In genomic region chr5:160434022-160434531, GRCh38 we compare ENCODE assay signal across 8 cellular contexts. TPM values are rescaled to one million over a fixed set of nuclear protein-coding genes. Genes with fewer than 3 reads are reported as not detected.
DNase-seq lines count a peak whose midpoint lies in the region; ATAC-seq and TF ChIP-seq lines count a peak whose summit lies in the region.

No MANE protein-coding gene starts in this region.

- peaks cover 14% of the 10 kb centered on the region for H3K4me1 Mint-ChIP-seq in HFFc6 (ENCODE audit: low read depth)

- no peaks in the 10 kb centered on the region for H3K9me3 Mint-ChIP-seq in HFFc6

- peak; percentile 83 for ATAC-seq in HG02588 (IDR thresholded peaks at IDR 0.05; ENCODE audit: unreplicated experiment)

- H3K27ac ChIP-seq in dorsolateral prefrontal cortex: peak overlapping the region in 51 of 59 donors; percentile 0 to 84 (median 70)

- peaks cover 11% of the 10 kb centered on the region for H3K27me3 Mint-ChIP-seq in HFFc6 (ENCODE audit: insufficient read depth)

- H3K4me3 Mint-ChIP-seq in HFFc6: no peak overlapping the region

- no peak overlapping the region for H3K4me3 ChIP-seq in dorsolateral prefrontal cortex
- H3K4me3 ChIP-seq in foreskin fibroblast (ENCODE audit: low read depth in 1 of 2, low read length in 2 of 2): no peak overlapping the region

- no peak overlapping the region for H3K27ac Mint-ChIP-seq in HFFc6

- intact Hi-C loops in dorsolateral prefrontal cortex (cut with DNase I): loop anchor here in 1 of 2 donors (10.0 kb wide), 1 partner anchor 1111 kb away; the partner anchor contains the start of gene GABRB2

- TF ChIP-seq CTCF in dorsolateral prefrontal cortex (IDR thresholded peaks at IDR 0.05 in 54 of 56, conservative IDR thresholded peaks at IDR 0.05 in 2 of 56; ENCODE audit: low read depth in 1 of 56, partially characterized antibody in 56 of 56) (no peak), foreskin fibroblast (IDR thresholded peaks at IDR 0.05; ENCODE audit: low read depth, low read length) (no peak), HFFc6 (IDR thresholded peaks at IDR 0.05) (no peak)

- H3K36me3 Mint-ChIP-seq in HFFc6 (ENCODE audit: low read depth): no peaks in the 10 kb centered on the region

- H3K27me3 ChIP-seq in dorsolateral prefrontal cortex: no peaks in the 10 kb centered on the region

- DNase-seq in NCI-H1417 (lab: John Stamatoyannopoulos, UW): peak; percentile 78 to 95 (median 86)
- no peak for DNase-seq in NCI-H1417 treated with DMSO at 0.1 percent for 48 hours (lab: John Stamatoyannopoulos, UW)
- peak; percentile 67 for DNase-seq in NCI-H1105 treated with DMSO at 0.1 percent for 48 hours (lab: John Stamatoyannopoulos, UW)
- DNase-seq in dorsolateral prefrontal cortex: peak in 9 of 10 donors; percentile 26 to 87 (median 65)
- DNase-seq in foreskin fibroblast: no peak
- no peak for DNase-seq in A172 (ENCODE audit: low spot score)
- no peak for DNase-seq in HFFc6

RNA-seq across cellular contexts. Expression of gene PTTG1, which starts 12.4 kb away (rescaled TPM):
- total RNA-seq in dorsolateral prefrontal cortex: 10 to 100 TPM in 31 of 120 experiments, 1 to 10 TPM in 89; 2.1 to 17.4 (median 7.5) TPM
- total RNA-seq in A172 (2014; rRNA removed; shearing (Covaris generic)): 292 and 382 TPM in 2 replicates
- total RNA-seq in HFFc6 (2021; fragmentation: NEBNext Ultra II Directional; extraction: Animal tissue kit (Norgen Biotek cat#: 25700)): 100 to 1,000 TPM in 5 of 6 experiments, 10 to 100 TPM in 1; 83.4 to 213 (median 194) TPM

RNA-seq across cellular contexts. Expression of gene SLU7, which starts 15.2 kb away (rescaled TPM):
- total RNA-seq in dorsolateral prefrontal cortex: 100 to 1,000 TPM in 19 of 120 experiments, 10 to 100 TPM in 101; 41.4 to 128 (median 79.4) TPM
- total RNA-seq in A172 (2014; rRNA removed; shearing (Covaris generic)): 58.4 and 62.1 TPM in 2 replicates
- total RNA-seq in HFFc6 (2021; fragmentation: NEBNext Ultra II Directional; extraction: Animal tissue kit (Norgen Biotek cat#: 25700)): 10 to 100 TPM; 32.1 to 47.3 (median 42.1) TPM

RNA-seq across cellular contexts. Expression of gene FAM200C, which starts 34.2 kb away (rescaled TPM):
- 10 to 100 TPM in 70 of 120 experiments, 1 to 10 TPM in 50; 6.3 to 14.9 (median 10.6) TPM for total RNA-seq in dorsolateral prefrontal cortex
- 14.1 and 17.9 TPM in 2 replicates for total RNA-seq in A172 (2014; rRNA removed; shearing (Covaris generic))
- total RNA-seq in HFFc6 (2021; fragmentation: NEBNext Ultra II Directional; extraction: Animal tissue kit (Norgen Biotek cat#: 25700)): 1 to 10 TPM; 1.9 to 3.0 (median 2.6) TPM

Comparison
In these comparisons a context has a peak if more than half of its experiments do, and no peak if none do; other contexts are left out.
1. DNase-seq: peak in NCI-H1417 (3 of 3), NCI-H1105 treated with DMSO at 0.1 percent for 48 hours (single experiment) and dorsolateral prefrontal cortex (9 of 10); none in NCI-H1417 treated with DMSO at 0.1 percent for 48 hours (single experiment), foreskin fibroblast (0 of 2), A172 (single experiment) and HFFc6 (single experiment).
2. RNA of gene PTTG1, which starts 12.4 kb away (total RNA-seq): 292 to 382 TPM in A172 and 83.4 to 213 TPM in HFFc6; 2.1 to 17.4 TPM in dorsolateral prefrontal cortex; every median in the first group is over 4 times any median in the second.